Comparison of ENCODE assay signal across 9 cellular contexts in the genomic region with DNA sequence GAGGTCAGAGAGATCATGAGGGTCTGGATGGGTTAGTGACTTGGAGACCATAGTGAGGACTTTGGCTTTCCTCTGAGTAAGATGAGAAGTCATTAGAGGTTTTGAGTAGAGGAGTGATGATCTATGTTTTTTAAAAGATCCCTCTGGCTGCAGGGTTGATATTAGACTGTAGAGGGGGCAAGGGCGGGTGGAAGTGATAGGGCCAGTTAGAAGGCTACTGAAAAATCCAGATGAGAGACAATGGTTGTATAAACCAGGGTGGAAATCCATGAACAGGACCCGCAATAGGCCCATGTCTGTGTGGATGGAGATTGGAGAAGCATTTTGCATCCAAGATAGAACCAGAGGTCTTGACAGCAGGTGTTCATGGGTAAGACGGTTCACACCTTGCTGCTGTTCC. TPM values are rescaled to one million over a fixed set of nuclear protein-coding genes. Genes with fewer than 3 reads are reported as not detected.
DNase-seq lines count a peak whose midpoint lies in the region; ATAC-seq lines count a peak whose summit lies in the region.
"Had no signal": no experiment of that assay in that cellular context is flagged by ENCODE, and none has a peak within 500 bp of the region (broad histone marks: within the 10 kb centered on the region; RNA-seq: fewer than 3 reads in every experiment).

No MANE protein-coding gene starts in this region.

- H3K4me3 Mint-ChIP-seq in activated CD4-positive, alpha-beta T cell treated with anti-CD3 and anti-CD28 coated beads, Interleukin-2, amount 10 ng/mL, durations not matched to agents 7 days and 5 days = no peak overlapping the region
- H3K4me3 Mint-ChIP-seq in activated naive CD8-positive, alpha-beta T cell = peak overlapping the region; percentile 12
- no peak overlapping the region for H3K4me3 Mint-ChIP-seq in stimulated activated effector memory CD8-positive, alpha-beta T cell treated with anti-CD3 and anti-CD28 coated beads, Interleukin-12 subunit alpha, Interleukin-12 subunit beta, amount 100 ng/mL, for 72 hours

- ATAC-seq in stimulated activated effector memory CD8-positive, alpha-beta T cell treated with anti-CD3 and anti-CD28 coated beads, Interleukin-12 subunit alpha, Interleukin-12 subunit beta, amount 100 ng/mL, for 72 hours = peak; percentile 76
- no peak for ATAC-seq in GM21723 (IDR thresholded peaks at IDR 0.05; ENCODE audit: unreplicated experiment)

- CTCF ChIA-PET in activated CD4-positive, alpha-beta T cell treated with anti-CD3 and anti-CD28 coated beads, Interleukin-2, amount 10 ng/mL, durations not matched to agents 7 days and 5 days (lab: Charles Lee) = interaction anchor here (0.6 to 1.3 kb wide), 2 partner anchors 11 to 62 kb away, joined by 3 to 4 read pairs; no protein-coding TSS in a partner anchor

- POLR2A ChIA-PET in activated CD4-positive, alpha-beta T cell treated with anti-CD3 and anti-CD28 coated beads, Interleukin-2, amount 10 ng/mL, durations not matched to agents 7 days and 5 days (lab: Charles Lee) = no interaction called here

- peak overlapping the region; percentile 74 for H3K27ac Mint-ChIP-seq in activated CD4-positive, alpha-beta T cell treated with anti-CD3 and anti-CD28 coated beads, Interleukin-2, amount 10 ng/mL, durations not matched to agents 7 days and 5 days
- peak overlapping the region; percentile 81 for H3K27ac Mint-ChIP-seq in activated naive CD8-positive, alpha-beta T cell
- H3K27ac Mint-ChIP-seq in stimulated activated effector memory CD8-positive, alpha-beta T cell treated with anti-CD3 and anti-CD28 coated beads, Interleukin-12 subunit alpha, Interleukin-12 subunit beta, amount 100 ng/mL, for 72 hours = peak overlapping the region; percentile 78

- peaks cover 76% of the 10 kb centered on the region for H3K36me3 Mint-ChIP-seq in activated CD4-positive, alpha-beta T cell treated with anti-CD3 and anti-CD28 coated beads, Interleukin-2, amount 10 ng/mL, durations not matched to agents 7 days and 5 days (ENCODE audit: low read depth)
- peaks cover 11% of the 10 kb centered on the region for H3K36me3 Mint-ChIP-seq in activated naive CD8-positive, alpha-beta T cell
- peaks cover 100% of the 10 kb centered on the region for H3K36me3 Mint-ChIP-seq in stimulated activated effector memory CD8-positive, alpha-beta T cell treated with anti-CD3 and anti-CD28 coated beads, Interleukin-12 subunit alpha, Interleukin-12 subunit beta, amount 100 ng/mL, for 72 hours

- H3K27me3 Mint-ChIP-seq in activated CD4-positive, alpha-beta T cell treated with anti-CD3 and anti-CD28 coated beads, Interleukin-2, amount 10 ng/mL, durations not matched to agents 7 days and 5 days = no peaks in the 10 kb centered on the region
- no peaks in the 10 kb centered on the region for H3K27me3 Mint-ChIP-seq in activated naive CD8-positive, alpha-beta T cell

- H3K4me1 Mint-ChIP-seq in activated CD4-positive, alpha-beta T cell treated with anti-CD3 and anti-CD28 coated beads, Interleukin-2, amount 10 ng/mL, durations not matched to agents 7 days and 5 days = peaks cover 65% of the 10 kb centered on the region
- peaks cover 41% of the 10 kb centered on the region for H3K4me1 Mint-ChIP-seq in activated naive CD8-positive, alpha-beta T cell (ENCODE audit: low read depth)
- H3K4me1 Mint-ChIP-seq in stimulated activated effector memory CD8-positive, alpha-beta T cell treated with anti-CD3 and anti-CD28 coated beads, Interleukin-12 subunit alpha, Interleukin-12 subunit beta, amount 100 ng/mL, for 72 hours = peaks cover 60% of the 10 kb centered on the region

- H3K9me3 Mint-ChIP-seq in activated CD4-positive, alpha-beta T cell treated with anti-CD3 and anti-CD28 coated beads, Interleukin-2, amount 10 ng/mL, durations not matched to agents 7 days and 5 days = no peaks in the 10 kb centered on the region
- H3K9me3 Mint-ChIP-seq in activated naive CD8-positive, alpha-beta T cell (ENCODE audit: low read depth) = no peaks in the 10 kb centered on the region
- H3K9me3 Mint-ChIP-seq in stimulated activated effector memory CD8-positive, alpha-beta T cell treated with anti-CD3 and anti-CD28 coated beads, Interleukin-12 subunit alpha, Interleukin-12 subunit beta, amount 100 ng/mL, for 72 hours = no peaks in the 10 kb centered on the region

- DNase-seq in activated CD4-positive, alpha-beta T cell treated with anti-CD3 and anti-CD28 coated beads, Interleukin-2, amount 10 ng/mL, durations not matched to agents 7 days and 5 days = no peak
- DNase-seq in activated CD4-positive, alpha-beta T cell treated with anti-CD3 and anti-CD28 coated beads, Interleukin-2, amount 50 U/mL, for 48 hours = no peak
- DNase-seq in stimulated activated effector memory CD8-positive, alpha-beta T cell treated with anti-CD3 and anti-CD28 coated beads, Interleukin-12 subunit alpha, Interleukin-12 subunit beta, amount 100 ng/mL, for 72 hours (ENCODE audit: low spot score in 2 of 2) = no peak
- DNase-seq in COR-L47 (lab: John Stamatoyannopoulos, UW) = no peak
- DNase-seq: AML-193, NCI-H748 treated with DMSO at 0.1 percent for 48 hours, sigmoid colon had no signal

RNA-seq across cellular contexts. Expression of a gene that starts 9.8 kb away (rescaled TPM):
- total RNA-seq in activated CD4-positive, alpha-beta T cell treated with anti-CD3 and anti-CD28 coated beads, Interleukin-2, amount 10 ng/mL, durations not matched to agents 7 days and 5 days = 100 to 1,000 TPM; 521 to 598 TPM

RNA-seq across cellular contexts. Expression of a gene that starts 36.7 kb away (rescaled TPM):
- 10 to 100 TPM; 52.2 to 58.9 TPM for total RNA-seq in activated CD4-positive, alpha-beta T cell treated with anti-CD3 and anti-CD28 coated beads, Interleukin-2, amount 10 ng/mL, durations not matched to agents 7 days and 5 days

RNA-seq across cellular contexts. Expression of a gene that starts 44.0 kb away (rescaled TPM):
- total RNA-seq in activated CD4-positive, alpha-beta T cell treated with anti-CD3 and anti-CD28 coated beads, Interleukin-2, amount 10 ng/mL, durations not matched to agents 7 days and 5 days = 1 to 10 TPM; 1.9 to 2.6 TPM

RNA-seq across cellular contexts. Expression of a gene that starts 52.3 kb away (rescaled TPM):
- total RNA-seq in activated CD4-positive, alpha-beta T cell treated with anti-CD3 and anti-CD28 coated beads, Interleukin-2, amount 10 ng/mL, durations not matched to agents 7 days and 5 days = 10 to 100 TPM; 10.4 to 11.8 TPM

RNA-seq across cellular contexts. Expression of a gene that starts 52.5 kb away (rescaled TPM):
- 10 to 100 TPM; 48.4 to 51.4 TPM for total RNA-seq in activated CD4-positive, alpha-beta T cell treated with anti-CD3 and anti-CD28 coated beads, Interleukin-2, amount 10 ng/mL, durations not matched to agents 7 days and 5 days
